1 cellular context compared by ENCODE assay signal in the genomic region with DNA sequence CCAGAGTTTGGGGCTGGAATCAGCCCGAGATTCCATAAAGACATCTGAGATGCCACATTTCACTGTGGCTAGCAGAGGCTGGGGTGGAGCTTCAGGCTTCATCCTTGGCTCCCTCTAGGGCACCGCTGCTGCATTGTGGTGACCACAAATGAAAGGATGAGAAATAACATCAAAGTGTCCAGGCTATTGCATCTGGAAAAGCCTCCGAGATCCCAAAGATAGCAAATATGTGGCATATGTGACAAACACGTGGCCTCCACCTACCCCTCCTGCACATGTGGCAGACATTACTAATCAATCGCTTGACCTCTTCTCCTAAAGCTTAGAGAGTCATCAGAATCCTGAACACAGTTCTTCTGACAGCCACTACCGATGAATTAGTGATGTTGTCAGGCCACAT.
TF ChIP-seq lines count a peak whose summit lies in the region.

No MANE protein-coding gene starts in this region.

TF ChIP-seq in WTC11, 78 proteins besides CTCF, POLR2A, EP300 and RAD21 (continued from another document):
- TF ChIP-seq, protein P1, sequence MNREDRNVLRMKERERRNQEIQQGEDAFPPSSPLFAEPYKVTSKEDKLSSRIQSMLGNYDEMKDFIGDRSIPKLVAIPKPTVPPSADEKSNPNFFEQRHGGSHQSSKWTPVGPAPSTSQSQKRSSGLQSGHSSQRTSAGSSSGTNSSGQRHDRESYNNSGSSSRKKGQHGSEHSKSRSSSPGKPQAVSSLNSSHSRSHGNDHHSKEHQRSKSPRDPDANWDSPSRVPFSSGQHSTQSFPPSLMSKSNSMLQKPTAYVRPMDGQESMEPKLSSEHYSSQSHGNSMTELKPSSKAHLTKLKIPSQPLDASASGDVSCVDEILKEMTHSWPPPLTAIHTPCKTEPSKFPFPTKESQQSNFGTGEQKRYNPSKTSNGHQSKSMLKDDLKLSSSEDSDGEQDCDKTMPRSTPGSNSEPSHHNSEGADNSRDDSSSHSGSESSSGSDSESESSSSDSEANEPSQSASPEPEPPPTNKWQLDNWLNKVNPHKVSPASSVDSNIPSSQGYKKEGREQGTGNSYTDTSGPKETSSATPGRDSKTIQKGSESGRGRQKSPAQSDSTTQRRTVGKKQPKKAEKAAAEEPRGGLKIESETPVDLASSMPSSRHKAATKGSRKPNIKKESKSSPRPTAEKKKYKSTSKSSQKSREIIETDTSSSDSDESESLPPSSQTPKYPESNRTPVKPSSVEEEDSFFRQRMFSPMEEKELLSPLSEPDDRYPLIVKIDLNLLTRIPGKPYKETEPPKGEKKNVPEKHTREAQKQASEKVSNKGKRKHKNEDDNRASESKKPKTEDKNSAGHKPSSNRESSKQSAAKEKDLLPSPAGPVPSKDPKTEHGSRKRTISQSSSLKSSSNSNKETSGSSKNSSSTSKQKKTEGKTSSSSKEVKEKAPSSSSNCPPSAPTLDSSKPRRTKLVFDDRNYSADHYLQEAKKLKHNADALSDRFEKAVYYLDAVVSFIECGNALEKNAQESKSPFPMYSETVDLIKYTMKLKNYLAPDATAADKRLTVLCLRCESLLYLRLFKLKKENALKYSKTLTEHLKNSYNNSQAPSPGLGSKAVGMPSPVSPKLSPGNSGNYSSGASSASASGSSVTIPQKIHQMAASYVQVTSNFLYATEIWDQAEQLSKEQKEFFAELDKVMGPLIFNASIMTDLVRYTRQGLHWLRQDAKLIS (CRISPR knock-in tag; IDR thresholded peaks at IDR 0.05; ENCODE audit: borderline replicate concordance), result no peak
- TF ChIP-seq, protein P2, sequence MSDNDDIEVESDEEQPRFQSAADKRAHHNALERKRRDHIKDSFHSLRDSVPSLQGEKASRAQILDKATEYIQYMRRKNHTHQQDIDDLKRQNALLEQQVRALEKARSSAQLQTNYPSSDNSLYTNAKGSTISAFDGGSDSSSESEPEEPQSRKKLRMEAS (CRISPR knock-in tag; IDR thresholded peaks at IDR 0.05), result no peak
- no peak for TF ChIP-seq ZNF219 (CRISPR knock-in tag; IDR thresholded peaks at IDR 0.05; ENCODE audit: borderline replicate concordance)
- TF ChIP-seq, protein P3, sequence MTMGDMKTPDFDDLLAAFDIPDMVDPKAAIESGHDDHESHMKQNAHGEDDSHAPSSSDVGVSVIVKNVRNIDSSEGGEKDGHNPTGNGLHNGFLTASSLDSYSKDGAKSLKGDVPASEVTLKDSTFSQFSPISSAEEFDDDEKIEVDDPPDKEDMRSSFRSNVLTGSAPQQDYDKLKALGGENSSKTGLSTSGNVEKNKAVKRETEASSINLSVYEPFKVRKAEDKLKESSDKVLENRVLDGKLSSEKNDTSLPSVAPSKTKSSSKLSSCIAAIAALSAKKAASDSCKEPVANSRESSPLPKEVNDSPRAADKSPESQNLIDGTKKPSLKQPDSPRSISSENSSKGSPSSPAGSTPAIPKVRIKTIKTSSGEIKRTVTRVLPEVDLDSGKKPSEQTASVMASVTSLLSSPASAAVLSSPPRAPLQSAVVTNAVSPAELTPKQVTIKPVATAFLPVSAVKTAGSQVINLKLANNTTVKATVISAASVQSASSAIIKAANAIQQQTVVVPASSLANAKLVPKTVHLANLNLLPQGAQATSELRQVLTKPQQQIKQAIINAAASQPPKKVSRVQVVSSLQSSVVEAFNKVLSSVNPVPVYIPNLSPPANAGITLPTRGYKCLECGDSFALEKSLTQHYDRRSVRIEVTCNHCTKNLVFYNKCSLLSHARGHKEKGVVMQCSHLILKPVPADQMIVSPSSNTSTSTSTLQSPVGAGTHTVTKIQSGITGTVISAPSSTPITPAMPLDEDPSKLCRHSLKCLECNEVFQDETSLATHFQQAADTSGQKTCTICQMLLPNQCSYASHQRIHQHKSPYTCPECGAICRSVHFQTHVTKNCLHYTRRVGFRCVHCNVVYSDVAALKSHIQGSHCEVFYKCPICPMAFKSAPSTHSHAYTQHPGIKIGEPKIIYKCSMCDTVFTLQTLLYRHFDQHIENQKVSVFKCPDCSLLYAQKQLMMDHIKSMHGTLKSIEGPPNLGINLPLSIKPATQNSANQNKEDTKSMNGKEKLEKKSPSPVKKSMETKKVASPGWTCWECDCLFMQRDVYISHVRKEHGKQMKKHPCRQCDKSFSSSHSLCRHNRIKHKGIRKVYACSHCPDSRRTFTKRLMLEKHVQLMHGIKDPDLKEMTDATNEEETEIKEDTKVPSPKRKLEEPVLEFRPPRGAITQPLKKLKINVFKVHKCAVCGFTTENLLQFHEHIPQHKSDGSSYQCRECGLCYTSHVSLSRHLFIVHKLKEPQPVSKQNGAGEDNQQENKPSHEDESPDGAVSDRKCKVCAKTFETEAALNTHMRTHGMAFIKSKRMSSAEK (CRISPR knock-in tag; IDR thresholded peaks at IDR 0.05; ENCODE audit: borderline replicate concordance), result no peak
